Comparison of ENCODE assay signal across 18 cellular contexts in genomic region chr6:14722704-14723103, GRCh38.
A peak's percentile ranks its signal among the peaks of the same experiment; 100 is the strongest.
DNase-seq lines count a peak whose midpoint lies in the region; ATAC-seq and TF ChIP-seq lines count a peak whose summit lies in the region.
"Had no signal": no experiment of that assay in that cellular context is flagged by ENCODE, and none has a peak within 500 bp of the region (broad histone marks: within the 10 kb centered on the region; RNA-seq: fewer than 3 reads in every experiment).

No MANE protein-coding gene starts in this region.

- no peaks in the 10 kb centered on the region for H4K20me1 ChIP-seq in BLaER1 treated with 17β-estradiol and CSF1 and Interleukin-3, amounts not matched to agents 10 nM and 100 nM
- no peaks in the 10 kb centered on the region for H4K20me1 ChIP-seq in DOHH2 (ENCODE audit: control insufficient read depth, insufficient read depth, low read depth, low read length)

- H3K79me2 ChIP-seq in DOHH2 (ENCODE audit: control insufficient read depth, low read length) = no peaks in the 10 kb centered on the region

- DNase-seq in activated naive CD8-positive, alpha-beta T cell treated with anti-CD3 and anti-CD28 coated beads, Interleukin-2, amount 50 U/mL, for 24 hours = no peak
- DNase-seq in natural killer cell treated with Interleukin-12 subunit alpha and Interleukin-12 subunit beta and Interleukin-15 and Interleukin-18, amount 100 ng/mL, for 72 hours (ENCODE audit: low spot score) = no peak
- DNase-seq in stimulated activated CD4-positive, alpha-beta T cell treated with anti-CD3 and anti-CD28 coated beads, Interleukin-4, amount 100 ng/mL, for 24 hours = no peak
- DNase-seq: activated CD4-positive, alpha-beta T cell treated with anti-CD3 and anti-CD28 coated beads for 4 hours; amniotic stem cell; central memory CD4-positive, alpha-beta T cell; glutamatergic neuron; left ventricle myocardium inferior; NCI-H1930; NCI-H446; NK-92 treated with Interleukin-12 subunit alpha and Interleukin-12 subunit beta, amount 100 ng/mL, for 24 hours had no signal

- H3K27me3 Mint-ChIP-seq in activated naive CD8-positive, alpha-beta T cell treated with anti-CD3 and anti-CD28 coated beads, Interleukin-2, amount 50 U/mL, for 24 hours = no peaks in the 10 kb centered on the region
- H3K27me3 Mint-ChIP-seq in natural killer cell treated with Interleukin-12 subunit alpha and Interleukin-12 subunit beta and Interleukin-15 and Interleukin-18, amount 100 ng/mL, for 72 hours = no peaks in the 10 kb centered on the region
- H3K27me3 Mint-ChIP-seq: stimulated activated naive CD8-positive, alpha-beta T cell treated with anti-CD3 and anti-CD28 coated beads, Interleukin-15, Interleukin-2, amounts not matched to agents 100 ng/mL and 50 ng/mL, for 24 hours had no signal

- no peak overlapping the region for H3K27ac Mint-ChIP-seq in activated naive CD8-positive, alpha-beta T cell treated with anti-CD3 and anti-CD28 coated beads, Interleukin-2, amount 50 U/mL, for 24 hours
- peak overlapping the region in 1 of 2 donors; percentile 69 for H3K27ac Mint-ChIP-seq in natural killer cell treated with Interleukin-12 subunit alpha and Interleukin-12 subunit beta and Interleukin-15 and Interleukin-18, amount 100 ng/mL, for 72 hours
- H3K27ac Mint-ChIP-seq: stimulated activated naive CD8-positive, alpha-beta T cell treated with anti-CD3 and anti-CD28 coated beads, Interleukin-15, Interleukin-2, amounts not matched to agents 100 ng/mL and 50 ng/mL, for 24 hours had no signal

- H3K4me1 ChIP-seq in BLaER1 treated with 17β-estradiol and CSF1 and Interleukin-3, amounts not matched to agents 10 nM and 100 nM = peaks cover 40 to 70% (median 53%) of the 10 kb centered on the region in 10 experiments
- H3K4me1 ChIP-seq in DOHH2 (ENCODE audit: control insufficient read depth, low read length) = peaks cover 29% of the 10 kb centered on the region

- H3K27me3 ChIP-seq in BLaER1 treated with 17β-estradiol and CSF1 and Interleukin-3, amounts not matched to agents 10 nM and 100 nM = no peaks in the 10 kb centered on the region
- H3K27me3 ChIP-seq in DOHH2 (ENCODE audit: control insufficient read depth, low read length) = no peaks in the 10 kb centered on the region
- H3K27me3 ChIP-seq: right atrium auricular region had no signal

- no peak overlapping the region for H3K9ac ChIP-seq in BLaER1 treated with 17β-estradiol and CSF1 and Interleukin-3, amounts not matched to agents 10 nM and 100 nM

- H3K4me1 Mint-ChIP-seq in activated naive CD8-positive, alpha-beta T cell treated with anti-CD3 and anti-CD28 coated beads, Interleukin-2, amount 50 U/mL, for 24 hours = peaks cover 52% of the 10 kb centered on the region
- peaks cover 19 to 34% of the 10 kb centered on the region in 2 donors for H3K4me1 Mint-ChIP-seq in natural killer cell treated with Interleukin-12 subunit alpha and Interleukin-12 subunit beta and Interleukin-15 and Interleukin-18, amount 100 ng/mL, for 72 hours (ENCODE audit: low read depth in 2 of 2)

- no peaks in the 10 kb centered on the region for H3K9me2 ChIP-seq in DOHH2 (replicated peaks; ENCODE audit: control insufficient read depth, low read length)

- peaks cover 7% of the 10 kb centered on the region for H3K9me3 Mint-ChIP-seq in activated naive CD8-positive, alpha-beta T cell treated with anti-CD3 and anti-CD28 coated beads, Interleukin-2, amount 50 U/mL, for 24 hours
- peaks cover 5% of the 10 kb centered on the region for H3K9me3 Mint-ChIP-seq in natural killer cell treated with Interleukin-12 subunit alpha and Interleukin-12 subunit beta and Interleukin-15 and Interleukin-18, amount 100 ng/mL, for 72 hours

- no peak for TF ChIP-seq CTCF in DOHH2 (IDR thresholded peaks at IDR 0.05; ENCODE audit: low read depth, low read length, poor library complexity, severe bottlenecking)

- peak overlapping the region in 7 of 11 experiments; percentile 22 to 86 (median 28); a peak in 10 of 22 replicates for H3K27ac ChIP-seq in BLaER1 treated with 17β-estradiol and CSF1 and Interleukin-3, amounts not matched to agents 10 nM and 100 nM
- no peak overlapping the region for H3K27ac ChIP-seq in DOHH2 (ENCODE audit: low read depth, low read length)
- H3K27ac ChIP-seq: left ventricle myocardium inferior, right atrium auricular region, SK-N-MC had no signal

- H3K36me3 ChIP-seq in BLaER1 treated with 17β-estradiol and CSF1 and Interleukin-3, amounts not matched to agents 10 nM and 100 nM = no peaks in the 10 kb centered on the region
- H3K36me3 ChIP-seq in DOHH2 (ENCODE audit: control insufficient read depth, low read length) = no peaks in the 10 kb centered on the region
- H3K36me3 ChIP-seq: left ventricle myocardium inferior, right atrium auricular region had no signal

- peaks cover 6% of the 10 kb centered on the region for H3K36me3 Mint-ChIP-seq in activated naive CD8-positive, alpha-beta T cell treated with anti-CD3 and anti-CD28 coated beads, Interleukin-2, amount 50 U/mL, for 24 hours (ENCODE audit: low read depth)
- H3K36me3 Mint-ChIP-seq in natural killer cell treated with Interleukin-12 subunit alpha and Interleukin-12 subunit beta and Interleukin-15 and Interleukin-18, amount 100 ng/mL, for 72 hours = peaks cover under 1% of the 10 kb centered on the region

- no peak overlapping the region for H3K4me3 ChIP-seq in BLaER1 treated with 17β-estradiol and CSF1 and Interleukin-3, amounts not matched to agents 10 nM and 100 nM
- no peak overlapping the region for H3K4me3 ChIP-seq in DOHH2 (ENCODE audit: low read length)
- H3K4me3 ChIP-seq: left ventricle myocardium inferior, right atrium auricular region, SK-N-MC had no signal

- peak overlapping the region in 7 of 11 experiments; percentile 12 to 85 (median 34); a peak in 12 of 22 replicates for H3K4me2 ChIP-seq in BLaER1 treated with 17β-estradiol and CSF1 and Interleukin-3, amounts not matched to agents 10 nM and 100 nM
- 0 out of 2 replicates have a peak overlapping the region, but pooled peaks have one; percentile 17 for H3K4me2 ChIP-seq in DOHH2 (ENCODE audit: low read length)

- ATAC-seq in activated naive CD8-positive, alpha-beta T cell treated with anti-CD3 and anti-CD28 coated beads, Interleukin-2, amount 50 U/mL, for 24 hours = peak; percentile 33
- ATAC-seq in natural killer cell treated with Interleukin-12 subunit alpha and Interleukin-12 subunit beta and Interleukin-15 and Interleukin-18, amount 100 ng/mL, for 72 hours = peak; percentile 32 to 48
- ATAC-seq in HG02973 (IDR thresholded peaks at IDR 0.05; ENCODE audit: unreplicated experiment) = no peak
- no peak for ATAC-seq in GM19035 (IDR thresholded peaks at IDR 0.05; ENCODE audit: unreplicated experiment)

- H3F3A ChIP-seq in DOHH2 (ENCODE audit: control insufficient read depth, insufficient read depth) = no peaks in the 10 kb centered on the region

- no peak overlapping the region for H3K4me3 Mint-ChIP-seq in activated naive CD8-positive, alpha-beta T cell treated with anti-CD3 and anti-CD28 coated beads, Interleukin-2, amount 50 U/mL, for 24 hours
- H3K4me3 Mint-ChIP-seq in natural killer cell treated with Interleukin-12 subunit alpha and Interleukin-12 subunit beta and Interleukin-15 and Interleukin-18, amount 100 ng/mL, for 72 hours = no peak overlapping the region
- H3K4me3 Mint-ChIP-seq: stimulated activated naive CD8-positive, alpha-beta T cell treated with anti-CD3 and anti-CD28 coated beads, Interleukin-15, Interleukin-2, amounts not matched to agents 100 ng/mL and 50 ng/mL, for 24 hours had no signal

- H3K9me3 ChIP-seq in BLaER1 treated with 17β-estradiol and CSF1 and Interleukin-3, amounts not matched to agents 10 nM and 100 nM (replicated peaks in 1 of 11) = peaks cover 0 to 18% (median 10%) of the 10 kb centered on the region in 11 experiments; a peak in 14 of 22 replicates
- no peaks in the 10 kb centered on the region for H3K9me3 ChIP-seq in DOHH2 (ENCODE audit: control insufficient read depth, insufficient read depth, low read length)
- H3K9me3 ChIP-seq: left ventricle myocardium inferior, right atrium auricular region had no signal

Comparison
In these comparisons a context has a peak if more than half of its experiments do, and no peak if none do; other contexts are left out.
1. ATAC-seq: peak in activated naive CD8-positive, alpha-beta T cell treated with anti-CD3 and anti-CD28 coated beads, Interleukin-2, amount 50 U/mL, for 24 hours (single experiment) and natural killer cell treated with Interleukin-12 subunit alpha and Interleukin-12 subunit beta and Interleukin-15 and Interleukin-18, amount 100 ng/mL, for 72 hours (2 of 2); none in HG02973 (single experiment) and GM19035 (single experiment).